In genomic region chr5:41722359-41722950, GRCh38 we compare ENCODE assay signal across 1 cellular context.
TF ChIP-seq lines count a peak whose summit lies in the region.

No MANE protein-coding gene starts in this region.

TF ChIP-seq in IMR-90, 13 proteins besides CTCF, POLR2A, EP300 and RAD21 (continued from another document):
- TF ChIP-seq RFX5 (IDR thresholded peaks at IDR 0.05; ENCODE audit: low read depth, low read length) (no peak), RCOR1 (IDR thresholded peaks at IDR 0.05; ENCODE audit: insufficient replicate concordance, low read length) (no peak), USF2 (IDR thresholded peaks at IDR 0.05; ENCODE audit: low read depth, low read length) (no peak)
